20 cellular contexts compared by ENCODE assay signal in the genomic region with DNA sequence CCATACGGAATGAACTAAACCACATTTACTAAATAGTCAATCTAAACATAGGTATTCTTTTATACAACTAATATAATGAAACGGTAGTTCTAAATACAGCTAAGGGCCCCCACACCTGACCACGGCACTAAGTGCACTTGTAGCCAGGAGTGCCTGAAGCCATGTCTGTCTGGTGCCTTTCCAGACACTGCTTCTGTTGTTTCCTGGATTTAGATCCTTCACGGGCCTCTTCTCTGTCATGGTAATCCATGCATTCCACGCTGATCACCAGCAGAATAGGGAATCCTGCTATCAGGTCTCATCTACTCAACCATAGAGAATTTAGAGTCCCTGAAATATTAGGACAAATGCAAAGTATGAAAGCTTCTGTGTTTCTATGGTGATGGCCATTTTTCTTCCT.
"Had no signal": no experiment of that assay in that cellular context is flagged by ENCODE, and none has a peak within 500 bp of the region (broad histone marks: within the 10 kb centered on the region; RNA-seq: fewer than 3 reads in every experiment).

No MANE protein-coding gene starts in this region.

- H3K9me3 ChIP-seq: esophagus muscularis mucosa, gastrocnemius medialis, left ventricle myocardium inferior, mucosa of descending colon, ovary, right atrium auricular region, sigmoid colon, tibial artery, upper lobe of left lung, uterus had no signal

- H3K4me3 ChIP-seq: esophagus muscularis mucosa, gastrocnemius medialis, left ventricle myocardium inferior, lung, mucosa of descending colon, ovary, right atrium auricular region, sigmoid colon, skin epidermis, tibial artery, upper lobe of left lung, uterus had no signal

- H3K27ac Mint-ChIP-seq: dendritic cell treated with granulocyte-macrophage colony-stimulating factor and Interleukin-4, amounts not matched to agents 40 ng/mL and 50 ng/mL, for 4 days; naive thymus-derived CD8-positive, alpha-beta T cell had no signal

- H3K9me3 Mint-ChIP-seq: dendritic cell treated with granulocyte-macrophage colony-stimulating factor and Interleukin-4, amounts not matched to agents 40 ng/mL and 50 ng/mL, for 4 days; effector memory CD8-positive, alpha-beta T cell; neural crest cell had no signal

- H3K27me3 Mint-ChIP-seq: dendritic cell treated with granulocyte-macrophage colony-stimulating factor and Interleukin-4, amounts not matched to agents 40 ng/mL and 50 ng/mL, for 4 days; effector memory CD8-positive, alpha-beta T cell; naive thymus-derived CD8-positive, alpha-beta T cell had no signal

- H3K4me1 ChIP-seq: esophagus muscularis mucosa, gastrocnemius medialis, left ventricle myocardium inferior, right atrium auricular region, sigmoid colon, tibial artery, uterus had no signal

- H3K4me3 Mint-ChIP-seq: dendritic cell treated with granulocyte-macrophage colony-stimulating factor and Interleukin-4, amounts not matched to agents 40 ng/mL and 50 ng/mL, for 4 days; effector memory CD8-positive, alpha-beta T cell; naive thymus-derived CD8-positive, alpha-beta T cell; neural crest cell had no signal

- H3K27ac ChIP-seq: epithelial cell of prostate, esophagus muscularis mucosa, gastrocnemius medialis, left ventricle myocardium inferior, ovary, right atrium auricular region, sigmoid colon, skin epidermis, tibial artery, upper lobe of left lung, uterus had no signal

- ATAC-seq: effector memory CD8-positive, alpha-beta T cell; gastrocnemius medialis; mucosa of descending colon; naive thymus-derived CD8-positive, alpha-beta T cell had no signal

- H3K36me3 ChIP-seq: esophagus muscularis mucosa, gastrocnemius medialis, left ventricle myocardium inferior, ovary, right atrium auricular region, sigmoid colon, tibial artery, upper lobe of left lung, uterus had no signal

- DNase-seq: effector memory CD8-positive, alpha-beta T cell; gastrocnemius medialis; left ventricle myocardium inferior; mucosa of descending colon; naive thymus-derived CD8-positive, alpha-beta T cell; nucleus accumbens; ovary; sigmoid colon; stimulated activated CD4-positive, alpha-beta T cell treated with anti-CD3 and anti-CD28 coated beads, Interleukin-12 subunit alpha, Interleukin-12 subunit beta, amount 100 ng/mL, for 4 hours; stimulated activated naive CD4-positive, alpha-beta T cell treated with Interleukin-2 at 50 U/mL for 16 hours; tibial artery; upper lobe of left lung; uterus had no signal

- H3K27me3 ChIP-seq: esophagus muscularis mucosa, gastrocnemius medialis, ovary, right atrium auricular region, sigmoid colon, tibial artery, upper lobe of left lung, uterus had no signal
